17 cellular contexts compared by ENCODE assay signal in genomic region chr2:120703330-120703994, GRCh38. TPM values are rescaled to one million over a fixed set of nuclear protein-coding genes. Genes with fewer than 3 reads are reported as not detected.
DNase-seq lines count a peak whose midpoint lies in the region; ATAC-seq, FAIRE-seq and TF ChIP-seq lines count a peak whose summit lies in the region.
"Had no signal": no experiment of that assay in that cellular context is flagged by ENCODE, and none has a peak within 500 bp of the region (broad histone marks: within the 10 kb centered on the region; RNA-seq: fewer than 3 reads in every experiment).

No MANE protein-coding gene starts in this region.

- H3K4ac ChIP-seq in neuronal stem cell (ENCODE audit: low read length) = no peak overlapping the region

- no peak overlapping the region for H2AK5ac ChIP-seq in neuronal stem cell (ENCODE audit: low read depth, low read length)

- no peak for TF ChIP-seq CTCF in PC-3 (conservative IDR thresholded peaks at IDR 0.05; ENCODE audit: low read depth, low read length)
- no peak for TF ChIP-seq CTCF in endothelial cell of umbilical vein (IDR thresholded peaks at IDR 0.05; ENCODE audit: extremely low read depth in 1 of 2, insufficient read depth in 1 of 2, low read depth in 1 of 2, low read length in 2 of 2)
- no peak for TF ChIP-seq CTCF in esophagus squamous epithelium (IDR thresholded peaks at IDR 0.05)

- H3K27me3 ChIP-seq in PC-3 (ENCODE audit: low read length) = no peaks in the 10 kb centered on the region
- peaks cover 2 to 5% of the 10 kb centered on the region in 2 experiments for H3K27me3 ChIP-seq in endothelial cell of umbilical vein (ENCODE audit: control insufficient read depth in 2 of 2, insufficient read depth in 2 of 2, low read length in 2 of 2)
- peaks cover 0 to 25% (median 0%) of the 10 kb centered on the region in 3 experiments for H3K27me3 ChIP-seq in neuronal stem cell (ENCODE audit: control insufficient read depth in 3 of 3, insufficient read depth in 3 of 3, low read depth in 1 of 3, low read length in 3 of 3)
- H3K27me3 ChIP-seq in esophagus squamous epithelium = peaks cover 0 to 37% (median 0%) of the 10 kb centered on the region in 4 donors

- DNase-seq in EL = peak; percentile 84
- DNase-seq in PC-3 = peak; percentile 77
- DNase-seq in endothelial cell of umbilical vein (ENCODE audit: low read depth, low spot score) = peak; percentile 61
- DNase-seq in neuronal stem cell (ENCODE audit: low spot score) = no peak
- DNase-seq in esophagus squamous epithelium (lab: John Stamatoyannopoulos, UW) = no peak
- no peak for DNase-seq in hippocampal formation (lab: John Stamatoyannopoulos, UW)
- DNase-seq: activated CD4-positive, alpha-beta memory T cell treated with anti-CD3 and anti-CD28 coated beads, Interleukin-2, amount 10 ng/mL, durations not matched to agents 7 days and 5 days; effector CD4-positive, alpha-beta T cell; NCI-H2081 treated with DMSO at 0.1 percent for 48 hours; NK-92 treated with Interleukin-12 subunit alpha and Interleukin-12 subunit beta, amount 100 ng/mL, for 24 hours; stimulated activated CD4-positive, alpha-beta T cell treated with anti-CD3 and anti-CD28 coated beads, Interleukin-2, amount 100 ng/mL, for 48 hours; stimulated activated naive CD4-positive, alpha-beta T cell treated with Interleukin-2 at 50 U/mL for 16 hours; T-helper 1 cell had no signal

- BruUV-seq in PC-3 (replicated peaks; lab: Mats Ljungman, UMichigan) = no TSS peak
- no TSS peak for BruUV-seq in endothelial cell of umbilical vein (replicated peaks; lab: Mats Ljungman, UMichigan)

- H3K4me1 ChIP-seq in PC-3 (ENCODE audit: insufficient read depth, low read length) = peaks cover 25% of the 10 kb centered on the region
- peaks cover 4% of the 10 kb centered on the region for H3K4me1 ChIP-seq in endothelial cell of umbilical vein (ENCODE audit: control insufficient read depth, extremely low read depth, insufficient read depth, low read length)
- H3K4me1 ChIP-seq in neuronal stem cell (ENCODE audit: control insufficient read depth in 2 of 2, insufficient read depth in 1 of 2, low read depth in 1 of 2, low read length in 2 of 2) = peaks cover 0 to 9% of the 10 kb centered on the region in 2 donors
- no peaks in the 10 kb centered on the region for H3K4me1 ChIP-seq in esophagus squamous epithelium

- H3K23ac ChIP-seq in neuronal stem cell (ENCODE audit: low read depth, low read length, poor library complexity) = no peak overlapping the region

- H4K91ac ChIP-seq in neuronal stem cell (ENCODE audit: low read depth, low read length, poor library complexity) = peak overlapping the region; percentile 48

- H3K9ac ChIP-seq in PC-3 (ENCODE audit: low read length) (no peak overlapping the region), endothelial cell of umbilical vein (replicated peaks; ENCODE audit: extremely low read depth, insufficient read depth, low read length) (no peak overlapping the region), neuronal stem cell (ENCODE audit: low read depth, low read length, poor library complexity) (no peak overlapping the region)

- H3K4me2 ChIP-seq in PC-3 (ENCODE audit: low read length) (no peak overlapping the region), endothelial cell of umbilical vein (ENCODE audit: insufficient read depth, low read length) (no peak overlapping the region), neuronal stem cell (ENCODE audit: insufficient read depth, low read length, poor library complexity, severe bottlenecking) (no peak overlapping the region)

- H2BK12ac ChIP-seq in neuronal stem cell (ENCODE audit: low read length) = no peak overlapping the region

- H3F3A ChIP-seq in PC-3 (ENCODE audit: low read length, unreplicated experiment) = no peaks in the 10 kb centered on the region

- no peak overlapping the region for H3K14ac ChIP-seq in neuronal stem cell (ENCODE audit: low read length)

- H3K79me2 ChIP-seq in PC-3 (ENCODE audit: low read length) (no peaks in the 10 kb centered on the region), endothelial cell of umbilical vein (ENCODE audit: control insufficient read depth, insufficient read depth, low read length) (no peaks in the 10 kb centered on the region)

- ATAC-seq in PC-3 (peak; percentile 93), HG02798 (IDR thresholded peaks at IDR 0.05; ENCODE audit: poor library complexity, unreplicated experiment) (no peak), HG02571 (IDR thresholded peaks at IDR 0.05; ENCODE audit: unreplicated experiment) (no peak)

- H3K18ac ChIP-seq in neuronal stem cell (ENCODE audit: low read length) = peak overlapping the region; percentile 22

- CTCF ChIA-PET in PC-3 (lab: Charles Lee) = interaction anchor here (1.0 kb wide), 1 partner anchor 33 kb away, joined by 3 read pairs; no protein-coding TSS in a partner anchor
- CTCF ChIA-PET in endothelial cell of umbilical vein (lab: Charles Lee) = interaction anchor here (0.7 to 1.5 kb wide), 3 partner anchors 23 to 376 kb away, joined by 4 to 9 read pairs (median 4); no protein-coding TSS in a partner anchor

- H2BK5ac ChIP-seq in neuronal stem cell (ENCODE audit: low read length) = no peak overlapping the region

- no peaks in the 10 kb centered on the region for H3K79me1 ChIP-seq in neuronal stem cell (ENCODE audit: low read depth, low read length)

- dilution Hi-C loops in endothelial cell of umbilical vein (cut with MboI; ENCODE audit: extremely low pct_ligation_motif_present, low sequenced_read_pairs) = loop anchor here (10.0 kb wide), 1 partner anchor 361 kb away; no protein-coding TSS in a partner anchor

- no peak overlapping the region for H2BK120ac ChIP-seq in neuronal stem cell (ENCODE audit: low read depth, low read length)

- POLR2A ChIA-PET in PC-3 (lab: Charles Lee; ENCODE audit: unreplicated experiment) (no interaction called here), endothelial cell of umbilical vein (lab: Charles Lee) (no interaction called here)

- H3K27ac ChIP-seq in PC-3 (ENCODE audit: low read length) = 0 out of 2 replicates have a peak overlapping the region, but pooled peaks have one; percentile 26
- no peak overlapping the region for H3K27ac ChIP-seq in endothelial cell of umbilical vein (ENCODE audit: insufficient read depth, low read depth, low read length)
- no peak overlapping the region for H3K27ac ChIP-seq in neuronal stem cell (replicated peaks; ENCODE audit: low read length)
- no peak overlapping the region for H3K27ac ChIP-seq in esophagus squamous epithelium

- H3K9me2 ChIP-seq in PC-3 (replicated peaks; ENCODE audit: low read length) = no peaks in the 10 kb centered on the region

- H4K20me1 ChIP-seq in PC-3 (ENCODE audit: low read length) = no peaks in the 10 kb centered on the region
- no peaks in the 10 kb centered on the region for H4K20me1 ChIP-seq in endothelial cell of umbilical vein (replicated peaks; ENCODE audit: control insufficient read depth, extremely low read depth, insufficient read depth, low read length)

- H3K9me3 ChIP-seq in PC-3 (ENCODE audit: low read length) (no peaks in the 10 kb centered on the region), endothelial cell of umbilical vein (replicated peaks; ENCODE audit: control insufficient read depth, insufficient read depth, low read length) (no peaks in the 10 kb centered on the region), neuronal stem cell (replicated peaks in 1 of 2; ENCODE audit: control insufficient read depth in 2 of 2, insufficient read depth in 1 of 2, low read depth in 1 of 2, low read length in 2 of 2) (no peaks in the 10 kb centered on the region), esophagus squamous epithelium (no peaks in the 10 kb centered on the region)

- H3K9me1 ChIP-seq in endothelial cell of umbilical vein (replicated peaks; ENCODE audit: control insufficient read depth, extremely low read depth, insufficient read depth, low read length) = no peaks in the 10 kb centered on the region

- H3K36me3 ChIP-seq in PC-3 (ENCODE audit: low read depth, low read length) (no peaks in the 10 kb centered on the region), endothelial cell of umbilical vein (ENCODE audit: control insufficient read depth in 2 of 2, extremely low read depth in 1 of 2, insufficient read depth in 2 of 2, low read length in 2 of 2) (no peaks in the 10 kb centered on the region), neuronal stem cell (replicated peaks in 1 of 2; ENCODE audit: control insufficient read depth in 2 of 2, insufficient read depth in 2 of 2, low read length in 2 of 2) (no peaks in the 10 kb centered on the region), esophagus squamous epithelium (no peaks in the 10 kb centered on the region)

- peak; percentile 77 for FAIRE-seq in endothelial cell of umbilical vein (lab: Jason Lieb, UNC)

- WGBS in neuronal stem cell (ENCODE audit: extremely low coverage in 2 of 2, insufficient read length in 2 of 2, insufficient replicate concordance in 1 of 2), 2 donors = no CpG with 5 or more reads among the region's 4 CpGs
- 67% methylated on average over 2 of the region's 4 CpGs for WGBS in esophagus squamous epithelium, 2 donors

- H2AFZ ChIP-seq in PC-3 (ENCODE audit: low read length) (no peak overlapping the region), endothelial cell of umbilical vein (ENCODE audit: low read depth, low read length) (no peak overlapping the region), neuronal stem cell (ENCODE audit: low read length) (no peak overlapping the region)

- intact Hi-C loops in PC-3 (cut with micrococcal nuclease) = no loop called here
- intact Hi-C loops in endothelial cell of umbilical vein (cut with micrococcal nuclease) = loop anchor here (2.0 kb wide), 1 partner anchor 19 kb away; no protein-coding TSS in a partner anchor
- intact Hi-C loops in esophagus squamous epithelium (cut with DNase I) = no loop called here

- H3K4me3 ChIP-seq in PC-3 (ENCODE audit: low read length) = no peak overlapping the region
- H3K4me3 ChIP-seq in endothelial cell of umbilical vein (replicated peaks in 1 of 3; ENCODE audit: insufficient read depth in 1 of 3, low read depth in 1 of 3, low read length in 3 of 3) = no peak overlapping the region
- peak overlapping the region in 1 of 2 donors; percentile 39 for H3K4me3 ChIP-seq in neuronal stem cell (ENCODE audit: low read length in 2 of 2)
- no peak overlapping the region for H3K4me3 ChIP-seq in esophagus squamous epithelium

- TF ChIP-seq POLR2A in endothelial cell of umbilical vein (IDR thresholded peaks at IDR 0.05; ENCODE audit: low read depth, low read length) (no peak), esophagus squamous epithelium (IDR thresholded peaks at IDR 0.05) (no peak)

- H2BK15ac ChIP-seq in neuronal stem cell (ENCODE audit: low read length) = no peak overlapping the region

- no peak overlapping the region for H4K8ac ChIP-seq in neuronal stem cell (ENCODE audit: low read depth, low read length)

RNA-seq across cellular contexts. Expression of gene GLI2, which starts 32.2 kb away (rescaled TPM):
- 4.0 and 30.3 TPM in 2 replicates for total RNA-seq in PC-3 (2014; rRNA removed)
- 0.13 and 0.51 TPM in 2 replicates for total RNA-seq in endothelial cell of umbilical vein
- 0.02 TPM in 1 of 2 replicates, not detected in the other for polyA plus RNA-seq in endothelial cell of umbilical vein
- 0.01 TPM in 1 of 2 replicates, not detected in the other for polyA plus RNA-seq in endothelial cell of umbilical vein (2011; cell fraction: cytosol; rRNA removed)
- 0.01 TPM in 1 of 2 replicates, not detected in the other for polyA plus RNA-seq in endothelial cell of umbilical vein (2011; cell fraction: nucleus; rRNA removed)
- polyA plus RNA-seq in endothelial cell of umbilical vein (2012) = not detected in 2 replicates
- polyA minus RNA-seq in endothelial cell of umbilical vein = not detected in 2 replicates
- polyA minus RNA-seq in endothelial cell of umbilical vein (2011; cell fraction: cytosol; rRNA and poly(A)+ RNA removed) = 0.51 TPM
- polyA minus RNA-seq in endothelial cell of umbilical vein (2011; cell fraction: nucleus; rRNA and poly(A)+ RNA removed) = not detected in 2 replicates
- polyA plus RNA-seq in neuronal stem cell (2013, experiment 1 of 2) = 26.2 TPM
- 27.3 TPM for polyA plus RNA-seq in neuronal stem cell (2013, experiment 2 of 2)
- total RNA-seq in esophagus squamous epithelium = 1 to 10 TPM; 1.1 to 2.7 (median 1.9) TPM
- total RNA-seq: activated naive CD4-positive, alpha-beta T cell treated with anti-CD3 and anti-CD28 coated beads, Interleukin-2, amount 50 U/mL, for 72 hours had no signal
- polyA plus RNA-seq: CD14-positive monocyte had no signal

Comparison
In these comparisons a context has a peak if more than half of its experiments do, and no peak if none do; other contexts are left out.
1. DNase-seq: peak in EL (single experiment), PC-3 (single experiment) and endothelial cell of umbilical vein (single experiment); none in neuronal stem cell (single experiment), esophagus squamous epithelium (single experiment) and hippocampal formation (0 of 2).